ENCODE assay signal across 1 cellular context in genomic region chr14:92789457-92790089, GRCh38.
TF ChIP-seq lines count a peak whose summit lies in the region.

No MANE protein-coding gene starts in this region.

TF ChIP-seq in K562, 482 proteins besides CTCF, POLR2A, EP300 and RAD21 (continued from another document):
- TF ChIP-seq ATF3 (IDR thresholded peaks at IDR 0.05) (peak; percentile 93), ATF3 (CRISPR knock-in tag; conservative IDR thresholded peaks at IDR 0.05) (no peak), XRCC3 (IDR thresholded peaks at IDR 0.05) (peak; percentile 49; the same call in 1 of the 2 replicates), NFE2 (IDR thresholded peaks at IDR 0.05; ENCODE audit: low read depth) (peak; percentile 81), EHMT2 (IDR thresholded peaks at IDR 0.05) (peak; percentile 61; the same call in 1 of the 2 replicates), ZKSCAN8 (CRISPR knock-in tag; IDR thresholded peaks at IDR 0.05) (no peak), FOSL1 (tag; conservative IDR thresholded peaks at IDR 0.05) (peak; percentile 83), WHSC1 (IDR thresholded peaks at IDR 0.05; ENCODE audit: low read length) (no peak), FOXK2 (conservative IDR thresholded peaks at IDR 0.05 in 1 of 2, IDR thresholded peaks at IDR 0.05 in 1 of 2; ENCODE audit: low read depth in 2 of 2) (0 out of 4 replicates have a peak, but pooled peaks of 1 of the 2 experiments have one; percentile 31), JUND (IDR thresholded peaks at IDR 0.05; ENCODE audit: borderline replicate concordance, low read depth, low read length) (peak; percentile 83), JUND (tag; IDR thresholded peaks at IDR 0.05; ENCODE audit: borderline replicate concordance, low read depth, low read length) (peak; percentile 84; the same call in 2 of the 3 replicates), DNMT1 (IDR thresholded peaks at IDR 0.05) (no peak), SMARCE1 (IDR thresholded peaks at IDR 0.05) (no peak), ARID1B (IDR thresholded peaks at IDR 0.05) (peak; percentile 46), DPF2 (IDR thresholded peaks at IDR 0.05) (peak; percentile 53; the same call in 1 of the 2 replicates), NFRKB (IDR thresholded peaks at IDR 0.05; ENCODE audit: low read depth) (no peak), ARNT (IDR thresholded peaks at IDR 0.05) (0 out of 4 replicates have a peak, but pooled peaks have one; percentile 36 to 38), ESRRA (IDR thresholded peaks at IDR 0.05; ENCODE audit: borderline replicate concordance, low read depth) (no peak), MEIS2 (IDR thresholded peaks at IDR 0.05; ENCODE audit: partially characterized antibody) (peak; percentile 29), MBD2 (IDR thresholded peaks at IDR 0.05; ENCODE audit: borderline replicate concordance, low read depth) (no peak)
- TF ChIP-seq, protein P1, sequence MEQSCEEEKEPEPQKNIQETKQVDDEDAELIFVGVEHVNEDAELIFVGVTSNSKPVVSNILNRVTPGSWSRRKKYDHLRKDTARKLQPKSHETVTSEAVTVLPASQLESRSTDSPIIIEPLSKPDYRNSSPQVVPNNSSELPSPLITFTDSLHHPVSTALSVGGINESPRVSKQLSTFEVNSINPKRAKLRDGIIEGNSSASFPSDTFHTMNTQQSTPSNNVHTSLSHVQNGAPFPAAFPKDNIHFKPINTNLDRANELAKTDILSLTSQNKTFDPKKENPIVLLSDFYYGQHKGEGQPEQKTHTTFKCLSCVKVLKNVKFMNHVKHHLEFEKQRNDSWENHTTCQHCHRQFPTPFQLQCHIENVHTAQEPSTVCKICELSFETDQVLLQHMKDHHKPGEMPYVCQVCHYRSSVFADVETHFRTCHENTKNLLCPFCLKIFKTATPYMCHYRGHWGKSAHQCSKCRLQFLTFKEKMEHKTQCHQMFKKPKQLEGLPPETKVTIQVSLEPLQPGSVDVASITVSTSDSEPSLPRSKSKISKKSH (CRISPR knock-in tag; IDR thresholded peaks at IDR 0.05): 0 out of 2 replicates have a peak, but pooled peaks have one; percentile 44
